14 cellular contexts compared by ENCODE assay signal in the genomic region with DNA sequence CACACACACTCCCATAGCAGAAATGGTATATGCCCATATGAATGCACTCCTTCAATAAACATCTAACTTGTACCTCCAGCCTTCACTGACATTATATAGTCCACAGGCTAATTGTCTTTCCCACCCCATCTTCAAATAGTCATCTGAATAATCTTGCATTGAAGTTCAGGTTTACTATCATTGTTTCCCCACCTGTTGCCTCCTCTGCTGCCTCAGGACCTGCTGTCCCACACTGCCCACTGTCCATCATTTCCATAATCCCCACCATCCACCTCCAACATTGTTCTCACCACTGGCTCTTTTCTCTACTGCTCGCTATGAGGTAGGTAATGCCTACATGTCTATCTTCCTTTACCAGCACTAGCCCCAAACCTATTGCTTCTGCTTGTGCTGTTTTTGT.
"Had no signal": no experiment of that assay in that cellular context is flagged by ENCODE, and none has a peak within 500 bp of the region (broad histone marks: within the 10 kb centered on the region; RNA-seq: fewer than 3 reads in every experiment).

No MANE protein-coding gene starts in this region.

- H3K9me3 Mint-ChIP-seq: activated T-helper 17 cell treated with anti-CD3 and anti-CD28 coated beads, Interleukin-2, amount 50 U/mL, for 72 hours; endodermal cell; mesothelial cell of epicardium; T-helper 2 cell treated with Interferon-gamma antibody and Interleukin-4, amounts not matched to agents 5 μg/mL and 100 μg/mL, for 36 hours had no signal

- H3K4me1 ChIP-seq: ascending aorta had no signal

- H3K4me1 Mint-ChIP-seq: activated T-helper 17 cell treated with anti-CD3 and anti-CD28 coated beads, Interleukin-2, amount 50 U/mL, for 72 hours had no signal

- ATAC-seq: activated CD4-positive, CD25-positive, alpha-beta regulatory T cell treated with anti-CD3 and anti-CD28 coated beads, Interleukin-2, amount 50 U/mL, for 24 hours; activated T-helper 17 cell treated with anti-CD3 and anti-CD28 coated beads, Interleukin-2, amount 50 U/mL, for 72 hours had no signal

- H3K4me3 ChIP-seq: ascending aorta, ovary, transverse colon had no signal

- H3K36me3 ChIP-seq: ascending aorta, ovary, transverse colon had no signal

- H3K4me3 Mint-ChIP-seq: activated T-helper 17 cell treated with anti-CD3 and anti-CD28 coated beads, Interleukin-2, amount 50 U/mL, for 72 hours; endodermal cell; mesothelial cell of epicardium; T-helper 2 cell treated with Interferon-gamma antibody and Interleukin-4, amounts not matched to agents 5 μg/mL and 100 μg/mL, for 36 hours had no signal

- H3K9me3 ChIP-seq: ascending aorta, ovary, transverse colon had no signal

- H3K27ac ChIP-seq: ascending aorta, ovary had no signal

- H3K27me3 ChIP-seq: ascending aorta, ovary, transverse colon had no signal

- FAIRE-seq: keratinocyte had no signal

- DNase-seq: activated naive CD4-positive, alpha-beta T cell treated with Interleukin-2 at 50 U/mL for 16 hours; endodermal cell; erythroblast; hippocampal formation; ovary; retina; stimulated activated naive CD4-positive, alpha-beta T cell treated with Interleukin-2 at 50 U/mL for 16 hours; transverse colon had no signal

- H3K27ac Mint-ChIP-seq: activated T-helper 17 cell treated with anti-CD3 and anti-CD28 coated beads, Interleukin-2, amount 50 U/mL, for 72 hours; endodermal cell; mesothelial cell of epicardium; T-helper 2 cell treated with Interferon-gamma antibody and Interleukin-4, amounts not matched to agents 5 μg/mL and 100 μg/mL, for 36 hours had no signal
